In the genomic region with DNA sequence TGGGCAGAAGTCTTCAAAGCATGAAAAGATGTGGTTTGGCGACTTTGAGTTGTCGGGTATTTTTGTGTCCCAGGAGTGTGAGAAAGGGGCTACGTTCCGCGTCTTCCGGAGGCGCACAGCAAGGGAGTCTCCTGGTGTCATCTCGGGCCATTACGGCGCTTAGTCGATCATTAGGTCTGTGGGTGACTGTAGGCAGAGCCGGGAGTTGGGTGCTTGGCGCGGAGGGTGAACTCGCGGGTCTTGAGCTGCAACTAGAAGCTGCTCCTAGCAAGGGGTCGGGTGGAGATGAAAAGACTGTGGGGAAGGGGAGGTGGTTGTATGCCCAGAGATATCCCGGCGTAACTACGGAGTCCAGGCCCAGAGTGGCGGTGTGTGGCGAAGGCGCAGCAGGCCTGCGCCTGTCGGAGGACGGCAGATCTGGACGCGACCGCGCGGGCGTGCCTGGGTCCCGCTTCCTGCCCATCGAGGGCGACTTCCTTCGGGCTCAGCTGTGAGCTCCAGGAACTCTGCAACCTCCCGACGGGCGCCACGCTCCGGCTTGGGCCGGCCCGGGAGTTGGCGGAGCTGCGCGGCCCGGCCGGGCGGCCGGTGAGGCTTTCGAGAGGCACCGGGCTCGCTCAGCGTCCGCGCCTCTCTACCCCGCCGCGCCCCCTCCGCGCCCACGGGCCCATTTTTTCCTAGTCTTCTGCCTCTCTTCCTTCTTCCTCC, we compare ENCODE assay signal across 8 cellular contexts. TPM values are rescaled to one million over a fixed set of nuclear protein-coding genes. Genes with fewer than 3 reads are reported as not detected.
A peak's percentile ranks its signal among the peaks of the same experiment; 100 is the strongest.
DNase-seq lines count a peak whose midpoint lies in the region; ATAC-seq and TF ChIP-seq lines count a peak whose summit lies in the region.

No MANE protein-coding gene starts in this region.

- no peak overlapping the region for H3K27ac ChIP-seq in OCI-LY1 (ENCODE audit: low read depth, low read length, poor library complexity, severe bottlenecking)

- no peaks in the 10 kb centered on the region for H3K79me2 ChIP-seq in OCI-LY1 (ENCODE audit: insufficient read depth, low read length)

- peaks cover 3% of the 10 kb centered on the region for H3K4me1 ChIP-seq in OCI-LY1 (ENCODE audit: insufficient read depth, low read length, severe bottlenecking)

- H3K4me3 ChIP-seq in OCI-LY1 (ENCODE audit: low read depth, low read length, poor library complexity, severe bottlenecking): peak overlapping the region; percentile 64
- H3K4me3 ChIP-seq in fibroblast of the aortic adventitia (ENCODE audit: low read depth, low read length): peak overlapping the region; percentile 40
- peak overlapping the region; percentile 28 for H3K4me3 ChIP-seq in retinal pigment epithelial cell (ENCODE audit: low read length)

- H3F3A ChIP-seq in OCI-LY1 (ENCODE audit: insufficient read depth, low read length): no peaks in the 10 kb centered on the region

- H3K9me2 ChIP-seq in OCI-LY1 (ENCODE audit: low read depth, low read length): no peaks in the 10 kb centered on the region

- H3K9me3 ChIP-seq in OCI-LY1 (ENCODE audit: low read length): no peaks in the 10 kb centered on the region

- H3K36me3 ChIP-seq in OCI-LY1 (ENCODE audit: insufficient read depth, low read length): no peaks in the 10 kb centered on the region

- no peaks in the 10 kb centered on the region for H4K20me1 ChIP-seq in OCI-LY1 (ENCODE audit: insufficient read depth, low read length)

- TF ChIP-seq CTCF in OCI-LY1 (IDR thresholded peaks at IDR 0.05; ENCODE audit: low read length) (no peak), fibroblast of the aortic adventitia (IDR thresholded peaks at IDR 0.05; ENCODE audit: insufficient read depth, low read length) (no peak), retinal pigment epithelial cell (conservative IDR thresholded peaks at IDR 0.05; ENCODE audit: low read depth, low read length) (no peak)

- no peak for ATAC-seq in HG02571 (IDR thresholded peaks at IDR 0.05; ENCODE audit: unreplicated experiment)

- peak overlapping the region; percentile 68 for H3K4me2 ChIP-seq in OCI-LY1 (ENCODE audit: low read length)

- no peak overlapping the region for H2AFZ ChIP-seq in OCI-LY1 (ENCODE audit: low read length)

- H3K27me3 ChIP-seq in OCI-LY1 (ENCODE audit: insufficient read depth, low read length): no peaks in the 10 kb centered on the region

- H3K9ac ChIP-seq in OCI-LY1 (ENCODE audit: low read length): peak overlapping the region; percentile 54

- DNase-seq in NCI-H2029 (lab: John Stamatoyannopoulos, UW) (peak; percentile 7), NCI-H2029 treated with DMSO at 0.1 percent for 48 hours (lab: John Stamatoyannopoulos, UW) (no peak), fibroblast of the aortic adventitia (ENCODE audit: low read depth) (no peak), retinal pigment epithelial cell (ENCODE audit: low read depth) (no peak), NCI-H446 (lab: John Stamatoyannopoulos, UW) (no peak)
- DNase-seq in stimulated activated naive CD4-positive, alpha-beta T cell treated with Interleukin-2 at 50 U/mL for 16 hours (lab: John Stamatoyannopoulos, UW): no peak

RNA-seq across cellular contexts. Expression of a gene that starts 2.7 kb away (rescaled TPM):
- total RNA-seq in fibroblast of the aortic adventitia (ENCODE audit: low replicate concordance): 0.18 and 1.9 TPM in 2 replicates
